Comparison of ENCODE assay signal across 25 cellular contexts in the genomic region with DNA sequence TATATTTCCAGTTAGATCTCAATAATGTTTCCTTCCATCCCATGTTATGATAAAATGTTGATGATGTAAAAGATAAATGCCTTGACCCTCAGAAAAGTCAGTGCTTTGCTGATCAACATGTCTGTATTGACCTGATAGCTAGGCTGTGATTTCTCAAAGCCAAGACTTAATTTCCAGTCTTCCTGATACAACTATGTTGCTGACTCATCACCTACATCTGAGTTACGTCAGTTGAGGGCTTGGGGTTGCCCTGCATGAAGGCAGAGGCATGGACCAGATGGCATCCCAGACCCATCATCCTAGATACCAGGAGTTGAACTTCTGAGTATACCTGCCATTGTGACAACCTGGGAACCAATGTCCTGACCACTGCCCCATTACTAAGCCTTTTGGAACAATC. TPM values are rescaled to one million over a fixed set of nuclear protein-coding genes. Genes with fewer than 3 reads are reported as not detected.
DNase-seq lines count a peak whose midpoint lies in the region; ATAC-seq, FAIRE-seq and TF ChIP-seq lines count a peak whose summit lies in the region.
"Had no signal": no experiment of that assay in that cellular context is flagged by ENCODE, and none has a peak within 500 bp of the region (broad histone marks: within the 10 kb centered on the region; RNA-seq: fewer than 3 reads in every experiment).

No MANE protein-coding gene starts in this region.

- WGBS in GM23248 (ENCODE audit: low coverage in 1 of 2, low lambda C conversion rate in 2 of 2, missing lambda C conversion rate in 2 of 2), 2 experiments, result 4 to 5% methylated on average over 1 of the region's 1 CpG

- dilution Hi-C loops in keratinocyte (cut with MboI; ENCODE audit: extremely low pct_ligation_motif_present, low sequenced_read_pairs), result no loop called here

- H3K27me3 ChIP-seq in GM23248 (replicated peaks; ENCODE audit: insufficient read depth) (peaks cover 9% of the 10 kb centered on the region; the same call in 1 of the 2 replicates), H7 (ENCODE audit: control insufficient read depth, insufficient read depth, low read length) (no peaks in the 10 kb centered on the region), bronchial epithelial cell (ENCODE audit: control insufficient read depth, insufficient read depth, low read length) (no peaks in the 10 kb centered on the region), keratinocyte (ENCODE audit: control insufficient read depth, extremely low read depth, insufficient read depth, low read length) (no peaks in the 10 kb centered on the region), brain microvascular endothelial cell (replicated peaks) (no peaks in the 10 kb centered on the region), gastrocnemius medialis (no peaks in the 10 kb centered on the region)

- H3K9me3 ChIP-seq in GM23248 (ENCODE audit: low read depth), result no peaks in the 10 kb centered on the region
- no peaks in the 10 kb centered on the region for H3K9me3 ChIP-seq in keratinocyte (ENCODE audit: control insufficient read depth, low read depth, low read length)
- H3K9me3 ChIP-seq in gastrocnemius medialis, result no peaks in the 10 kb centered on the region

- CTCF ChIA-PET in activated naive CD4-positive, alpha-beta T cell treated with anti-CD3 and anti-CD28 coated beads for 36 hours (lab: Charles Lee), result no interaction called here

- H3K9me3 Mint-ChIP-seq in activated naive CD4-positive, alpha-beta T cell treated with anti-CD3 and anti-CD28 coated beads for 36 hours, result no peaks in the 10 kb centered on the region
- H3K9me3 Mint-ChIP-seq: CD4-positive, alpha-beta T cell had no signal

- no peak for TF ChIP-seq POLR2A in gastrocnemius medialis (IDR thresholded peaks at IDR 0.05)

- H3K79me2 ChIP-seq in GM23248 (ENCODE audit: insufficient read depth), result no peaks in the 10 kb centered on the region
- H3K79me2 ChIP-seq in keratinocyte (ENCODE audit: control insufficient read depth, insufficient read depth, low read length), result no peaks in the 10 kb centered on the region

- FAIRE-seq in bronchial epithelial cell (lab: Jason Lieb, UNC), result peak; percentile 55
- peak; percentile 70 for FAIRE-seq in keratinocyte (lab: Jason Lieb, UNC)
- FAIRE-seq: A204.1, GM12892, GM18507, H1 had no signal

- H3K4me3 ChIP-seq in GM23248 (no peak overlapping the region), H7 (ENCODE audit: insufficient read depth, low read depth, low read length) (no peak overlapping the region), bronchial epithelial cell (ENCODE audit: low read depth, low read length) (no peak overlapping the region), keratinocyte (ENCODE audit: control insufficient read depth in 2 of 3, extremely low read depth in 1 of 3, insufficient read depth in 2 of 3, low read depth in 1 of 3, low read length in 3 of 3) (no peak overlapping the region), brain microvascular endothelial cell (ENCODE audit: low read depth, low read length) (no peak overlapping the region), gastrocnemius medialis (no peak overlapping the region)

- no peak for ATAC-seq in gastrocnemius medialis

- H3K9me1 ChIP-seq in keratinocyte (ENCODE audit: control insufficient read depth, extremely low read depth, insufficient read depth, low read length), result no peaks in the 10 kb centered on the region

- H3K36me3 ChIP-seq in GM23248 (ENCODE audit: low read depth), result no peaks in the 10 kb centered on the region
- no peaks in the 10 kb centered on the region for H3K36me3 ChIP-seq in H7 (replicated peaks; ENCODE audit: control insufficient read depth, insufficient read depth, low read length)
- H3K36me3 ChIP-seq in bronchial epithelial cell (ENCODE audit: control insufficient read depth, insufficient read depth, low read length), result no peaks in the 10 kb centered on the region
- H3K36me3 ChIP-seq in keratinocyte (ENCODE audit: control insufficient read depth in 2 of 2, extremely low read depth in 1 of 2, insufficient read depth in 2 of 2, low read length in 2 of 2), result no peaks in the 10 kb centered on the region
- H3K36me3 ChIP-seq in brain microvascular endothelial cell (replicated peaks), result no peaks in the 10 kb centered on the region
- H3K36me3 ChIP-seq in gastrocnemius medialis, result no peaks in the 10 kb centered on the region

- H3K4me1 ChIP-seq in GM23248 (ENCODE audit: insufficient read depth) (no peaks in the 10 kb centered on the region), keratinocyte (ENCODE audit: control insufficient read depth, extremely low read depth, insufficient read depth, low read length) (peaks cover 3% of the 10 kb centered on the region), gastrocnemius medialis (no peaks in the 10 kb centered on the region)

- peak; percentile 12 for DNase-seq in GM23248
- DNase-seq in H7, result peak; percentile 1
- peak; percentile 37 for DNase-seq in bronchial epithelial cell (ENCODE audit: low read depth)
- no peak for DNase-seq in keratinocyte (ENCODE audit: low read depth, low spot score)
- no peak for DNase-seq in brain microvascular endothelial cell
- no peak for DNase-seq in activated naive CD4-positive, alpha-beta T cell treated with anti-CD3 and anti-CD28 coated beads for 36 hours
- no peak for DNase-seq in gastrocnemius medialis
- DNase-seq in ecto neural progenitor cell (ENCODE audit: low spot score), result no peak
- DNase-seq: AML-193; CD4-positive, alpha-beta T cell; DMS153; DMS79; GDM1; HCEC 1CT; KG1 had no signal

- H3K36me3 Mint-ChIP-seq in activated naive CD4-positive, alpha-beta T cell treated with anti-CD3 and anti-CD28 coated beads for 36 hours (ENCODE audit: low read depth), result no peaks in the 10 kb centered on the region
- H3K36me3 Mint-ChIP-seq: IgD-negative memory B cell had no signal

- H3K4me3 Mint-ChIP-seq in activated naive CD4-positive, alpha-beta T cell treated with anti-CD3 and anti-CD28 coated beads for 36 hours, result no peak overlapping the region
- H3K4me3 Mint-ChIP-seq: CD4-positive, alpha-beta T cell had no signal

- no peaks in the 10 kb centered on the region for H3F3A ChIP-seq in GM23248 (ENCODE audit: insufficient read depth)

- H3K27ac ChIP-seq in GM23248, result no peak overlapping the region
- H3K27ac ChIP-seq in keratinocyte (ENCODE audit: control insufficient read depth, insufficient read depth, low read length), result no peak overlapping the region
- no peak overlapping the region for H3K27ac ChIP-seq in brain microvascular endothelial cell
- H3K27ac ChIP-seq in gastrocnemius medialis, result no peak overlapping the region
- H3K27ac ChIP-seq: C4-2B, HL-60 had no signal

- no peaks in the 10 kb centered on the region for H3K9me2 ChIP-seq in GM23248 (ENCODE audit: insufficient read depth)

- no peak overlapping the region for H3K4me2 ChIP-seq in GM23248 (ENCODE audit: unreplicated experiment)
- H3K4me2 ChIP-seq in keratinocyte (ENCODE audit: control insufficient read depth, extremely low read depth, insufficient read depth, low read depth, low read length), result no peak overlapping the region

- H3K9ac ChIP-seq in GM23248, result no peak overlapping the region
- H3K9ac ChIP-seq in keratinocyte (ENCODE audit: control insufficient read depth, extremely low read depth, insufficient read depth, low read length), result no peak overlapping the region

- intact Hi-C loops in activated naive CD4-positive, alpha-beta T cell treated with anti-CD3 and anti-CD28 coated beads for 36 hours (cut with micrococcal nuclease), result no loop called here
- intact Hi-C loops in gastrocnemius medialis (cut with DNase I; ENCODE audit: low total_unique reads), result no loop called here

- H3K4me1 Mint-ChIP-seq in activated naive CD4-positive, alpha-beta T cell treated with anti-CD3 and anti-CD28 coated beads for 36 hours (ENCODE audit: low read depth), result no peaks in the 10 kb centered on the region
- H3K4me1 Mint-ChIP-seq: IgD-negative memory B cell had no signal

- H2AFZ ChIP-seq in GM23248, result no peak overlapping the region
- H2AFZ ChIP-seq in keratinocyte (ENCODE audit: control insufficient read depth, low read length), result no peak overlapping the region

- TF ChIP-seq CTCF in bronchial epithelial cell (IDR thresholded peaks at IDR 0.05; ENCODE audit: insufficient read depth, low read length, severe bottlenecking), result no peak
- TF ChIP-seq CTCF in keratinocyte (optimal IDR thresholded peaks at IDR 0.05 in 1 of 3, IDR thresholded peaks at IDR 0.05 in 1 of 3, conservative IDR thresholded peaks at IDR 0.05 in 1 of 3; ENCODE audit: extremely low read depth in 1 of 3, insufficient read depth in 2 of 3, low read length in 3 of 3), result no peak
- no peak for TF ChIP-seq CTCF in brain microvascular endothelial cell (IDR thresholded peaks at IDR 0.05; ENCODE audit: low read depth, low read length, missing control alignments)
- no peak for TF ChIP-seq CTCF in gastrocnemius medialis (IDR thresholded peaks at IDR 0.05 in 4 of 5, conservative IDR thresholded peaks at IDR 0.05 in 1 of 5)

- peaks cover 19% of the 10 kb centered on the region for H3K27me3 Mint-ChIP-seq in activated naive CD4-positive, alpha-beta T cell treated with anti-CD3 and anti-CD28 coated beads for 36 hours (ENCODE audit: low read depth)

- H4K20me1 ChIP-seq in GM23248 (ENCODE audit: insufficient read depth) (no peaks in the 10 kb centered on the region), keratinocyte (ENCODE audit: control insufficient read depth, extremely low read depth, insufficient read depth, low read length) (no peaks in the 10 kb centered on the region)

- no peak overlapping the region for H3K27ac Mint-ChIP-seq in activated naive CD4-positive, alpha-beta T cell treated with anti-CD3 and anti-CD28 coated beads for 36 hours
- H3K27ac Mint-ChIP-seq: CD4-positive, alpha-beta T cell had no signal

- in situ Hi-C loops in GM23248 (cut with MboI), result no loop called here
- in situ Hi-C loops in brain microvascular endothelial cell (cut with HindIII; ENCODE audit: low pct_ligation_motif_present, low sequenced_read_pairs), result no loop called here
- in situ Hi-C loops in gastrocnemius medialis (cut with MboI; ENCODE audit: low sequenced_read_pairs in 4 of 4), result no loop called here

RNA-seq across cellular contexts. Expression of a gene that starts 4.8 kb away (rescaled TPM):
- total RNA-seq in GM23248 (2014; rRNA removed; shearing (Covaris generic)), result not detected in 2 replicates
- polyA plus RNA-seq in GM23248 (2016; fragmentation: Nextera tagmentation; extraction: Ambion mirVana), result not detected in 2 replicates
- total RNA-seq in H7 (2014; rRNA removed; shearing (Covaris generic)), result not detected in 2 replicates
- total RNA-seq in bronchial epithelial cell, result not detected in 2 replicates
- 0.33 TPM in 1 of 3 replicates, not detected in the others for polyA plus RNA-seq in keratinocyte
- 7.3 TPM for polyA plus RNA-seq in keratinocyte (2011; ENCODE audit: low read depth)
- not detected in 2 replicates for polyA plus RNA-seq in keratinocyte (2011; cell fraction: cytosol; rRNA removed)
- polyA plus RNA-seq in keratinocyte (2011; cell fraction: nucleus; rRNA removed), result not detected in 2 replicates
- polyA plus RNA-seq in keratinocyte (2012; ENCODE audit: low replicate concordance), result 0.37 and 32.0 TPM in 2 replicates
- polyA minus RNA-seq in keratinocyte, result not detected in 3 replicates
- polyA minus RNA-seq in keratinocyte (2011; cell fraction: cytosol; rRNA and poly(A)+ RNA removed), result not detected
- not detected in 2 replicates for polyA minus RNA-seq in keratinocyte (2011; cell fraction: nucleus; rRNA and poly(A)+ RNA removed)
- not detected for total RNA-seq in activated naive CD4-positive, alpha-beta T cell treated with anti-CD3 and anti-CD28 coated beads for 36 hours
- not detected for total RNA-seq in gastrocnemius medialis
- total RNA-seq: CD4-positive, alpha-beta T cell; Daoy; H1; HT1080 had no signal
- polyA plus RNA-seq: BJ, H1, IgD-negative memory B cell had no signal

RNA-seq across cellular contexts. Expression of a gene that starts 5.1 kb away (rescaled TPM):
- not detected in 2 replicates for total RNA-seq in GM23248 (2014; rRNA removed; shearing (Covaris generic))
- not detected in 2 replicates for polyA plus RNA-seq in GM23248 (2016; fragmentation: Nextera tagmentation; extraction: Ambion mirVana)
- total RNA-seq in H7 (2014; rRNA removed; shearing (Covaris generic)), result not detected in 2 replicates
- 0.26 TPM in 1 of 2 replicates, not detected in the other for total RNA-seq in bronchial epithelial cell
- polyA plus RNA-seq in keratinocyte, result 1.8 TPM in 3 replicates
- 23.2 TPM for polyA plus RNA-seq in keratinocyte (2011; ENCODE audit: low read depth)
- 2.4 and 153 TPM in 2 replicates for polyA plus RNA-seq in keratinocyte (2011; cell fraction: cytosol; rRNA removed)
- 1.0 and 34.5 TPM in 2 replicates for polyA plus RNA-seq in keratinocyte (2011; cell fraction: nucleus; rRNA removed)
- polyA plus RNA-seq in keratinocyte (2012; ENCODE audit: low replicate concordance), result 5.9 and 307 TPM in 2 replicates
- 2.1 to 2.7 TPM (median 2.2 TPM) in 3 replicates for polyA minus RNA-seq in keratinocyte
- polyA minus RNA-seq in keratinocyte (2011; cell fraction: cytosol; rRNA and poly(A)+ RNA removed), result not detected
- polyA minus RNA-seq in keratinocyte (2011; cell fraction: nucleus; rRNA and poly(A)+ RNA removed), result 1.9 TPM in 1 of 2 replicates, not detected in the other
- not detected for total RNA-seq in activated naive CD4-positive, alpha-beta T cell treated with anti-CD3 and anti-CD28 coated beads for 36 hours
- total RNA-seq in gastrocnemius medialis, result not detected
- total RNA-seq: CD4-positive, alpha-beta T cell; Daoy; H1; HT1080 had no signal
- polyA plus RNA-seq: BJ, H1, IgD-negative memory B cell had no signal

RNA-seq across cellular contexts. Expression of a gene that starts 10.4 kb away (rescaled TPM):
- not detected in 2 replicates for total RNA-seq in GM23248 (2014; rRNA removed; shearing (Covaris generic))
- polyA plus RNA-seq in GM23248 (2016; fragmentation: Nextera tagmentation; extraction: Ambion mirVana) (not detected in 2 replicates), keratinocyte (0.34 to 0.57 TPM (median 0.48 TPM) in 3 replicates)
- not detected in 2 replicates for total RNA-seq in H7 (2014; rRNA removed; shearing (Covaris generic))
- total RNA-seq in bronchial epithelial cell (not detected in 2 replicates), gastrocnemius medialis (not detected)
- polyA plus RNA-seq in keratinocyte (2011; ENCODE audit: low read depth), result 9.9 TPM
- 0.31 and 0.32 TPM in 2 replicates for polyA plus RNA-seq in keratinocyte (2011; cell fraction: cytosol; rRNA removed)
- polyA plus RNA-seq in keratinocyte (2011; cell fraction: nucleus; rRNA removed), result 0.33 and 0.41 TPM in 2 replicates
- 0.97 and 104 TPM in 2 replicates for polyA plus RNA-seq in keratinocyte (2012; ENCODE audit: low replicate concordance)
- polyA minus RNA-seq in keratinocyte, result 0.46 TPM in 1 of 3 replicates, not detected in the others
- not detected for polyA minus RNA-seq in keratinocyte (2011; cell fraction: cytosol; rRNA and poly(A)+ RNA removed)
- 0.42 TPM in 1 of 2 replicates, not detected in the other for polyA minus RNA-seq in keratinocyte (2011; cell fraction: nucleus; rRNA and poly(A)+ RNA removed)
- total RNA-seq in activated naive CD4-positive, alpha-beta T cell treated with anti-CD3 and anti-CD28 coated beads for 36 hours, result not detected
- total RNA-seq: CD4-positive, alpha-beta T cell; Daoy; H1; HT1080 had no signal
- polyA plus RNA-seq: BJ, H1, IgD-negative memory B cell had no signal

RNA-seq across cellular contexts. Expression of a gene that starts 15.3 kb away (rescaled TPM):
- total RNA-seq in GM23248 (2014; rRNA removed; shearing (Covaris generic)), result not detected in 2 replicates
- polyA plus RNA-seq in GM23248 (2016; fragmentation: Nextera tagmentation; extraction: Ambion mirVana) (not detected in 2 replicates), keratinocyte (0.59 to 1.0 TPM (median 0.86 TPM) in 3 replicates)
- total RNA-seq in H7 (2014; rRNA removed; shearing (Covaris generic)), result not detected in 2 replicates
- total RNA-seq in bronchial epithelial cell (not detected in 2 replicates), gastrocnemius medialis (not detected)
- polyA plus RNA-seq in keratinocyte (2011; ENCODE audit: low read depth), result 3.7 TPM
- 0.39 and 0.67 TPM in 2 replicates for polyA plus RNA-seq in keratinocyte (2011; cell fraction: cytosol; rRNA removed)
- 1.4 and 1.6 TPM in 2 replicates for polyA plus RNA-seq in keratinocyte (2011; cell fraction: nucleus; rRNA removed)
- 0.48 and 32.6 TPM in 2 replicates for polyA plus RNA-seq in keratinocyte (2012; ENCODE audit: low replicate concordance)
- polyA minus RNA-seq in keratinocyte, result not detected in 3 replicates
- polyA minus RNA-seq in keratinocyte (2011; cell fraction: cytosol; rRNA and poly(A)+ RNA removed), result not detected
- polyA minus RNA-seq in keratinocyte (2011; cell fraction: nucleus; rRNA and poly(A)+ RNA removed), result not detected in 2 replicates
- total RNA-seq in activated naive CD4-positive, alpha-beta T cell treated with anti-CD3 and anti-CD28 coated beads for 36 hours, result not detected
- total RNA-seq: CD4-positive, alpha-beta T cell; Daoy; H1; HT1080 had no signal
- polyA plus RNA-seq: BJ, H1, IgD-negative memory B cell had no signal

RNA-seq across cellular contexts. Expression of a gene that starts 25.9 kb away (rescaled TPM):
- not detected in 2 replicates for total RNA-seq in GM23248 (2014; rRNA removed; shearing (Covaris generic))
- polyA plus RNA-seq in GM23248 (2016; fragmentation: Nextera tagmentation; extraction: Ambion mirVana) (not detected in 2 replicates), keratinocyte (0.43 TPM in 1 of 3 replicates, not detected in the others)
- not detected in 2 replicates for total RNA-seq in H7 (2014; rRNA removed; shearing (Covaris generic))
- total RNA-seq in bronchial epithelial cell (not detected in 2 replicates), gastrocnemius medialis (not detected)
- 37.9 TPM for polyA plus RNA-seq in keratinocyte (2011; ENCODE audit: low read depth)
- polyA plus RNA-seq in keratinocyte (2011; cell fraction: cytosol; rRNA removed), result not detected in 2 replicates
- not detected in 2 replicates for polyA plus RNA-seq in keratinocyte (2011; cell fraction: nucleus; rRNA removed)
- polyA plus RNA-seq in keratinocyte (2012; ENCODE audit: low replicate concordance), result 63.1 TPM in 1 of 2 replicates, not detected in the other
- polyA minus RNA-seq in keratinocyte, result not detected in 3 replicates
- polyA minus RNA-seq in keratinocyte (2011; cell fraction: cytosol; rRNA and poly(A)+ RNA removed), result not detected
- not detected in 2 replicates for polyA minus RNA-seq in keratinocyte (2011; cell fraction: nucleus; rRNA and poly(A)+ RNA removed)
- total RNA-seq in activated naive CD4-positive, alpha-beta T cell treated with anti-CD3 and anti-CD28 coated beads for 36 hours, result not detected
- total RNA-seq: CD4-positive, alpha-beta T cell; Daoy; H1; HT1080 had no signal
- polyA plus RNA-seq: BJ, H1, IgD-negative memory B cell had no signal

Comparison
In these comparisons a context has a peak if more than half of its experiments do, and no peak if none do; other contexts are left out.
1. DNase-seq: peak in GM23248 (single experiment), H7 (single experiment) and bronchial epithelial cell (single experiment); none in keratinocyte (single experiment), brain microvascular endothelial cell (single experiment), activated naive CD4-positive, alpha-beta T cell treated with anti-CD3 and anti-CD28 coated beads for 36 hours (single experiment), gastrocnemius medialis (0 of 2) and ecto neural progenitor cell (single experiment).